ENCODE assay signal across 16 cellular contexts in genomic region chr2:71555798-71556454, GRCh38.
"Had no signal": no experiment of that assay in that cellular context is flagged by ENCODE, and none has a peak within 500 bp of the region (broad histone marks: within the 10 kb centered on the region; RNA-seq: fewer than 3 reads in every experiment).

No MANE protein-coding gene starts in this region.

- H3K4me1 ChIP-seq: neural progenitor cell had no signal

- H3K4me3 Mint-ChIP-seq: activated B cell treated with CpG ODN at 0.5 μM for 24 hours; activated CD4-positive, alpha-beta T cell treated with anti-CD3 and anti-CD28 coated beads, Interleukin-2, amount 10 ng/mL, durations not matched to agents 7 days and 5 days; dendritic cell treated with granulocyte-macrophage colony-stimulating factor and Interleukin-4, amounts not matched to agents 40 ng/mL and 50 ng/mL, for 4 days; memory B cell; neural progenitor cell; stimulated activated naive CD8-positive, alpha-beta T cell treated with anti-CD3 and anti-CD28 coated beads, Interleukin-15, Interleukin-2, amounts not matched to agents 100 ng/mL and 50 ng/mL, for 24 hours; T-helper 17 cell had no signal

- H3K36me3 ChIP-seq: neural progenitor cell, thoracic aorta had no signal

- DNase-seq: activated B cell treated with CpG ODN at 0.5 μM for 24 hours; activated CD4-positive, alpha-beta T cell treated with anti-CD3 and anti-CD28 coated beads, Interleukin-2, amount 10 ng/mL, durations not matched to agents 7 days and 5 days; activated CD8-positive, alpha-beta memory T cell treated with anti-CD3 and anti-CD28 coated beads for 24 hours; activated naive CD4-positive, alpha-beta T cell treated with Interleukin-2 at 50 U/mL for 16 hours; central memory CD4-positive, alpha-beta T cell; erythroblast; stimulated activated CD4-positive, alpha-beta T cell treated with anti-CD3 and anti-CD28 coated beads, Interleukin-12 subunit alpha, Interleukin-12 subunit beta, amount 100 ng/mL, for 4 hours; stimulated activated CD4-positive, alpha-beta T cell treated with anti-CD3 and anti-CD28 coated beads, Interleukin-2, amount 100 ng/mL, for 48 hours; stimulated activated CD8-positive, alpha-beta memory T cell treated with anti-CD3 and anti-CD28 coated beads, Interleukin-4, amount 100 ng/mL, for 48 hours; T-helper 17 cell had no signal

- H3K27me3 ChIP-seq: neural progenitor cell had no signal

- H3K4me3 ChIP-seq: neural progenitor cell, thoracic aorta had no signal

- H3K27ac Mint-ChIP-seq: activated B cell treated with CpG ODN at 0.5 μM for 24 hours; activated CD4-positive, alpha-beta T cell treated with anti-CD3 and anti-CD28 coated beads, Interleukin-2, amount 10 ng/mL, durations not matched to agents 7 days and 5 days; dendritic cell treated with granulocyte-macrophage colony-stimulating factor and Interleukin-4, amounts not matched to agents 40 ng/mL and 50 ng/mL, for 4 days; memory B cell; neural progenitor cell; stimulated activated naive CD8-positive, alpha-beta T cell treated with anti-CD3 and anti-CD28 coated beads, Interleukin-15, Interleukin-2, amounts not matched to agents 100 ng/mL and 50 ng/mL, for 24 hours; T-helper 17 cell had no signal

- H3K36me3 Mint-ChIP-seq: memory B cell, neural progenitor cell had no signal

- H3K27ac ChIP-seq: neural progenitor cell, thoracic aorta had no signal

- H3K4me1 Mint-ChIP-seq: activated B cell treated with CpG ODN at 0.5 μM for 24 hours; activated CD4-positive, alpha-beta T cell treated with anti-CD3 and anti-CD28 coated beads, Interleukin-2, amount 10 ng/mL, durations not matched to agents 7 days and 5 days; memory B cell; neural progenitor cell had no signal

- ATAC-seq: sciatic nerve, T-helper 17 cell had no signal

- H3K9me3 ChIP-seq: thoracic aorta had no signal

- H3K27me3 Mint-ChIP-seq: activated CD4-positive, alpha-beta T cell treated with anti-CD3 and anti-CD28 coated beads, Interleukin-2, amount 10 ng/mL, durations not matched to agents 7 days and 5 days; dendritic cell treated with granulocyte-macrophage colony-stimulating factor and Interleukin-4, amounts not matched to agents 40 ng/mL and 50 ng/mL, for 4 days; stimulated activated naive CD8-positive, alpha-beta T cell treated with anti-CD3 and anti-CD28 coated beads, Interleukin-15, Interleukin-2, amounts not matched to agents 100 ng/mL and 50 ng/mL, for 24 hours had no signal

- H3K9me3 Mint-ChIP-seq: activated B cell treated with CpG ODN at 0.5 μM for 24 hours; activated CD4-positive, alpha-beta T cell treated with anti-CD3 and anti-CD28 coated beads, Interleukin-2, amount 10 ng/mL, durations not matched to agents 7 days and 5 days; dendritic cell treated with granulocyte-macrophage colony-stimulating factor and Interleukin-4, amounts not matched to agents 40 ng/mL and 50 ng/mL, for 4 days; memory B cell; neural progenitor cell; stimulated activated naive CD8-positive, alpha-beta T cell treated with anti-CD3 and anti-CD28 coated beads, Interleukin-15, Interleukin-2, amounts not matched to agents 100 ng/mL and 50 ng/mL, for 24 hours had no signal
